1 cellular context compared by ENCODE assay signal in genomic region chr11:70111269-70112016, GRCh38.
TF ChIP-seq lines count a peak whose summit lies in the region.

No MANE protein-coding gene starts in this region.

TF ChIP-seq in K562, 482 proteins besides CTCF, POLR2A, EP300 and RAD21 (continued from another document and continues in another):
- TF ChIP-seq ARID3A (IDR thresholded peaks at IDR 0.05; ENCODE audit: borderline replicate concordance, low read depth, low read length) (0 out of 2 replicates have a peak, but pooled peaks have one; percentile 17), ZNF592 (IDR thresholded peaks at IDR 0.05) (0 out of 2 replicates have a peak, but pooled peaks have one; percentile 18), PKNOX1 (IDR thresholded peaks at IDR 0.05) (peak; percentile 68), TAF9B (IDR thresholded peaks at IDR 0.05; ENCODE audit: partially characterized antibody) (no peak), TFAP4 (CRISPR knock-in tag; IDR thresholded peaks at IDR 0.05; ENCODE audit: borderline replicate concordance) (peak; percentile 33; the same call in 1 of the 2 replicates), ZNF589 (CRISPR knock-in tag; IDR thresholded peaks at IDR 0.05; ENCODE audit: low read depth) (no peak), MEF2D (tag; conservative IDR thresholded peaks at IDR 0.05; ENCODE audit: low read depth) (no peak), ZBTB17 (CRISPR knock-in tag; IDR thresholded peaks at IDR 0.05) (no peak), MNT (conservative IDR thresholded peaks at IDR 0.05) (no peak), MGA (IDR thresholded peaks at IDR 0.05) (peak; percentile 38; the same call in 1 of the 2 replicates), GATAD2A (IDR thresholded peaks at IDR 0.05) (no peak), MED1 (CRISPR knock-in tag; IDR thresholded peaks at IDR 0.05; ENCODE audit: borderline replicate concordance) (no peak), CBFA2T2 (conservative IDR thresholded peaks at IDR 0.05) (no peak), ZNF184 (CRISPR knock-in tag; IDR thresholded peaks at IDR 0.05) (no peak), CGGBP1 (CRISPR knock-in tag; IDR thresholded peaks at IDR 0.05) (no peak), FOXA3 (CRISPR knock-in tag; conservative IDR thresholded peaks at IDR 0.05 in 1 of 2, IDR thresholded peaks at IDR 0.05 in 1 of 2) (0 out of 4 replicates have a peak, but pooled peaks of 1 of the 2 experiments have one; percentile 44), ARID3B (CRISPR knock-in tag; IDR thresholded peaks at IDR 0.05; ENCODE audit: borderline replicate concordance) (no peak), ZNF253 (CRISPR knock-in tag; conservative IDR thresholded peaks at IDR 0.05) (no peak), HNRNPL (IDR thresholded peaks at IDR 0.05; ENCODE audit: low read depth, low read length) (no peak), RBBP5 (IDR thresholded peaks at IDR 0.05; ENCODE audit: borderline replicate concordance, insufficient read depth, low read length, poor library complexity, severe bottlenecking) (peak; percentile 44), RAD51 (IDR thresholded peaks at IDR 0.05; ENCODE audit: borderline replicate concordance, low read depth) (no peak), NUFIP1 (IDR thresholded peaks at IDR 0.05; ENCODE audit: partially characterized antibody) (no peak), RFX1 (IDR thresholded peaks at IDR 0.05) (no peak), RB1 (IDR thresholded peaks at IDR 0.05; ENCODE audit: low read depth) (no peak), TAF15 (IDR thresholded peaks at IDR 0.05; ENCODE audit: low read depth, low read length) (no peak), GABPA (tag; conservative IDR thresholded peaks at IDR 0.05; ENCODE audit: low read depth) (no peak; the same call in 1 of the 2 replicates), ZNF717 (CRISPR knock-in tag; IDR thresholded peaks at IDR 0.05) (no peak), IFI16 (CRISPR knock-in tag; IDR thresholded peaks at IDR 0.05) (no peak), PHTF2 (CRISPR knock-in tag; IDR thresholded peaks at IDR 0.05) (no peak), ZNF561 (CRISPR knock-in tag; conservative IDR thresholded peaks at IDR 0.05) (no peak), ERF (CRISPR knock-in tag; IDR thresholded peaks at IDR 0.05) (no peak), DMBX1 (CRISPR knock-in tag; IDR thresholded peaks at IDR 0.05; ENCODE audit: borderline replicate concordance) (no peak), JUN (IDR thresholded peaks at IDR 0.05; ENCODE audit: borderline replicate concordance, low read depth, low read length) (no peak), JUN (CRISPR knock-in tag; IDR thresholded peaks at IDR 0.05; ENCODE audit: borderline replicate concordance) (no peak), TEAD1 (CRISPR knock-in tag; IDR thresholded peaks at IDR 0.05) (peak in 1 of 2 experiments; percentile 78; a peak in 1 of 4 replicates), SP2 (IDR thresholded peaks at IDR 0.05; ENCODE audit: extremely low read depth, low read depth, low read length, poor library complexity, severe bottlenecking) (no peak), BRF1 (IDR thresholded peaks at IDR 0.05; ENCODE audit: borderline replicate concordance, extremely low read depth, insufficient read length) (no peak)
